In the genomic region with DNA sequence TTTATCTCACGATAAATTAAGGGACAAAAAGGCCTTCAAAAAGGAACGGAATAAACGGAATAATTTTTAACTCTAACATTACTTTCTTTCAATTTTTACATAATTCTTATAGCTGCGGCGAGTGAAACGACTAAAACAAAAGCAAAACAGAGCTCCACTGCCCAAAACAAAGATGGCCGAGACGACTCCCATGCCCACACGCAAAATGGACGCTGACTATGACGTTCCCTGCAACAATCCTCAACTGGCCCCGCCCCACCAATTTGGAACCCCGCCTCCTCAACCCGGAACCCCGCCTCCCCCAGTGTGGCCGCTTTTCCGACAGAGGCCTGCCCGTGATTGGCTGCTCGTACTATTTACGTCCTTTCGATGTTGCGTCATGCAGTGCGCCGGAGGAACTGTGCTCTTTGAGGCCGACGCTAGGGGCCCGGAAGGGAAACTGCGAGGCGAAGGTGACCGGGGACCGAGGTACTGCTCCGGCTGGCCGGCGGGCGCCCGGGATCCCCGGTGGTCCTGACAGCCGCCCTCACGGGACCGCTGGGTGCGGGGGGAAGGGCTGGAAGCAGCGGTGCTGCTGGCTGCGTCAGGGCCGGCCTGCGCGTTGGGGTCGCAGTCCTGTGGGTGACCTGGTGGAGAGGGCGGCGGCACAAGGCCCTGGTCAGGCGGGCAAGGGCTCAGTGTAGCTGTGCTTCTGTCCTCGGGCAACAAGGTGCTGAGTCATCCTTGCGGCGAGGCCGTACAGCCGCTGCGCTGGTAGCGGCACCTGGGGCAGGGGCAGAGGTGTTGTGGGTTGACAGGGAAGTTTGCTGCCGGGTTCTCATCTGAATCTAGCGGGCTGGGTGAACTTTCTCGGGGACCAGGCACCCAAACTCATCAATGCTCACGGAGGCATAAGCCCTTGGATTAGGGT, we compare ENCODE assay signal across 8 cellular contexts. TPM values are rescaled to one million over a fixed set of nuclear protein-coding genes. Genes with fewer than 3 reads are reported as not detected.
DNase-seq lines count a peak whose midpoint lies in the region; ATAC-seq, FAIRE-seq and TF ChIP-seq lines count a peak whose summit lies in the region.

TSS of gene GHITM (plus strand) at position 384 of the 910 bp plus-strand sequence. CDS start 1,992 bp downstream, outside the sequence.

- no peaks in the 10 kb centered on the region; the same call in 1 of the 2 replicates for H3K36me3 ChIP-seq in BJ (ENCODE audit: control insufficient read depth, insufficient read depth, low read length)

- DNase-seq in BJ (ENCODE audit: low read depth) (peak; percentile 92), GM19239 (ENCODE audit: insufficient read length, low spot score) (peak; percentile 75), NCI-H526 (lab: John Stamatoyannopoulos, UW) (peak; percentile 90 to 96), coronary artery (ENCODE audit: low spot score) (peak; percentile 99), left colon (peak; percentile 99)
- DNase-seq in activated CD4-positive, alpha-beta T cell treated with anti-CD3 and anti-CD28 coated beads, Interleukin-2, amount 10 ng/mL, durations not matched to agents 24 days and 14 days = peak; percentile 100
- DNase-seq in stimulated activated CD4-positive, alpha-beta T cell treated with anti-CD3 and anti-CD28 coated beads, Interleukin-2, amount 100 ng/mL, for 24 hours = peak; percentile 99 to 100

- H3K27me3 ChIP-seq in BJ (ENCODE audit: control insufficient read depth, insufficient read depth, low read length) = no peaks in the 10 kb centered on the region

- ATAC-seq in HG03460 (IDR thresholded peaks at IDR 0.05; ENCODE audit: unreplicated experiment) (peak; percentile 98), left colon (peak; percentile 87)

- peak within 1 kb of the TSS; percentile 97 for H3K27ac Mint-ChIP-seq in activated CD4-positive, alpha-beta T cell treated with anti-CD3 and anti-CD28 coated beads, Interleukin-2, amount 10 ng/mL, durations not matched to agents 24 days and 14 days

- CTCF ChIA-PET in BJ (lab: Yijun Ruan, JAX) = interaction anchor here (0.6 to 4.4 kb wide), 3 partner anchors 9 to 926 kb away, joined by 3 to 21 read pairs (median 3); no protein-coding TSS in a partner anchor

- TF ChIP-seq CTCF in BJ (IDR thresholded peaks at IDR 0.05; ENCODE audit: insufficient read depth, low read depth, low read length) (peak; percentile 54), coronary artery (IDR thresholded peaks at IDR 0.05) (peak; percentile 20)

- intact Hi-C loops in activated CD4-positive, alpha-beta T cell treated with anti-CD3 and anti-CD28 coated beads, Interleukin-2, amount 10 ng/mL, durations not matched to agents 24 days and 14 days (cut with micrococcal nuclease) = loop anchor here (1.0 kb wide), 1 partner anchor 190 kb away; no protein-coding TSS in a partner anchor
- intact Hi-C loops in left colon (cut with DNase I, micrococcal nuclease) = no loop called here

- H3K36me3 Mint-ChIP-seq in activated CD4-positive, alpha-beta T cell treated with anti-CD3 and anti-CD28 coated beads, Interleukin-2, amount 10 ng/mL, durations not matched to agents 24 days and 14 days (ENCODE audit: low read depth) = peaks cover 27% of the 10 kb centered on the region

- POLR2A ChIA-PET in BJ (lab: Charles Lee) = interaction anchor here (0.6 kb wide), 1 partner anchor 8 kb away, joined by 3 read pairs; no protein-coding TSS in a partner anchor

- peaks cover 7% of the 10 kb centered on the region for H3K27me3 Mint-ChIP-seq in activated CD4-positive, alpha-beta T cell treated with anti-CD3 and anti-CD28 coated beads, Interleukin-2, amount 10 ng/mL, durations not matched to agents 24 days and 14 days

- peak; percentile 100 for FAIRE-seq in GM19239 (lab: Jason Lieb, UNC)

- no peaks in the 10 kb centered on the region for H3K9me3 Mint-ChIP-seq in activated CD4-positive, alpha-beta T cell treated with anti-CD3 and anti-CD28 coated beads, Interleukin-2, amount 10 ng/mL, durations not matched to agents 24 days and 14 days

- peak within 1 kb of the TSS; percentile 91 to 98 for H3K27ac ChIP-seq in coronary artery

- H3K4me1 Mint-ChIP-seq in activated CD4-positive, alpha-beta T cell treated with anti-CD3 and anti-CD28 coated beads, Interleukin-2, amount 10 ng/mL, durations not matched to agents 24 days and 14 days = peaks cover 25% of the 10 kb centered on the region

- H3K4me3 Mint-ChIP-seq in activated CD4-positive, alpha-beta T cell treated with anti-CD3 and anti-CD28 coated beads, Interleukin-2, amount 10 ng/mL, durations not matched to agents 24 days and 14 days = peak within 1 kb of the TSS; percentile 97

- peak within 1 kb of the TSS; percentile 91 for H3K4me3 ChIP-seq in BJ (ENCODE audit: low read depth, low read length)
- H3K4me3 ChIP-seq in coronary artery = peak within 1 kb of the TSS; percentile 99

RNA-seq across cellular contexts. Expression of gene GHITM, which starts in this region (rescaled TPM):
- polyA plus RNA-seq in BJ (2011; rRNA removed) = 204 and 256 TPM in 2 replicates
- polyA minus RNA-seq in BJ (2011; rRNA and poly(A)+ RNA removed) = 65.9 and 89.9 TPM in 2 replicates
- 145 and 148 TPM in 2 replicates for total RNA-seq in activated CD4-positive, alpha-beta T cell treated with anti-CD3 and anti-CD28 coated beads, Interleukin-2, amount 10 ng/mL, durations not matched to agents 24 days and 14 days
- total RNA-seq in left colon = 100 to 1,000 TPM; 318 to 361 TPM

Comparison
In these comparisons a context has a peak if more than half of its experiments do, and no peak if none do; other contexts are left out.
1. Peak in every context shown above with its lines: DNase-seq, ATAC-seq, H3K4me3 ChIP-seq and H3K27ac ChIP-seq.